In genomic region chr17:12064395-12064794, GRCh38 we compare ENCODE assay signal across 30 cellular contexts.
"Had no signal": no experiment of that assay in that cellular context is flagged by ENCODE, and none has a peak within 500 bp of the region (broad histone marks: within the 10 kb centered on the region; RNA-seq: fewer than 3 reads in every experiment).

No MANE protein-coding gene starts in this region.

- H3K9me3 Mint-ChIP-seq: natural killer cell treated with Interleukin-12 subunit alpha and Interleukin-12 subunit beta and Interleukin-15 and Interleukin-18, amount 100 ng/mL, for 72 hours; stimulated activated memory B cell treated with anti-CD40 and anti-IgM and Interleukin-4, amounts not matched to agents 10 μg/mL and 1 μg/mL and 100 μg/mL, for 72 hours; stimulated activated naive CD8-positive, alpha-beta T cell treated with anti-CD3 and anti-CD28 coated beads, Interleukin-15, amount 100 ng/mL, for 72 hours; type B pancreatic cell had no signal

- H3K4me3 Mint-ChIP-seq: naive thymus-derived CD8-positive, alpha-beta T cell; natural killer cell treated with Interleukin-12 subunit alpha and Interleukin-12 subunit beta and Interleukin-15 and Interleukin-18, amount 100 ng/mL, for 72 hours; nephron progenitor cell; neural crest cell; stimulated activated memory B cell treated with anti-CD40 and anti-IgM and Interleukin-4, amounts not matched to agents 10 μg/mL and 1 μg/mL and 100 μg/mL, for 72 hours; stimulated activated naive CD8-positive, alpha-beta T cell treated with anti-CD3 and anti-CD28 coated beads, Interleukin-15, amount 100 ng/mL, for 72 hours; type B pancreatic cell had no signal

- H3K27ac ChIP-seq: neutrophil, pancreas, psoas muscle, skin epidermis, spleen, suprapubic skin, testis, tibial artery, transverse colon, upper lobe of right lung, uterus had no signal

- H3K36me3 ChIP-seq: pancreas, uterus had no signal

- ATAC-seq: naive thymus-derived CD8-positive, alpha-beta T cell; natural killer cell treated with Interleukin-12 subunit alpha and Interleukin-12 subunit beta and Interleukin-15 and Interleukin-18, amount 100 ng/mL, for 72 hours; pancreas; psoas muscle; right cardiac atrium; sciatic nerve; stimulated activated memory B cell treated with anti-CD40 and anti-IgM and Interleukin-4, amounts not matched to agents 10 μg/mL and 1 μg/mL and 100 μg/mL, for 72 hours; stimulated activated naive CD8-positive, alpha-beta T cell treated with anti-CD3 and anti-CD28 coated beads, Interleukin-15, amount 100 ng/mL, for 72 hours; stimulated activated naive CD8-positive, alpha-beta T cell treated with anti-CD3 and anti-CD28 coated beads, Interleukin-15, Interleukin-2, amounts not matched to agents 100 U/mL and 50 U/mL, for 24 hours; upper lobe of right lung had no signal

- H3K4me1 Mint-ChIP-seq: nephron progenitor cell; neural crest cell; stimulated activated naive CD8-positive, alpha-beta T cell treated with anti-CD3 and anti-CD28 coated beads, Interleukin-15, amount 100 ng/mL, for 72 hours had no signal

- DNase-seq: naive thymus-derived CD8-positive, alpha-beta T cell; nephron progenitor cell; nucleus accumbens; pancreas; psoas muscle; right cardiac atrium; spleen; stimulated activated CD4-positive, alpha-beta T cell treated with anti-CD3 and anti-CD28 coated beads, Interleukin-12 subunit alpha, Interleukin-12 subunit beta, amount 100 ng/mL, for 4 hours; stimulated activated CD4-positive, alpha-beta T cell treated with anti-CD3 and anti-CD28 coated beads, Interleukin-1b, Interleukin-23, amount 100 ng/mL, for 48 hours; stimulated activated CD4-positive, alpha-beta T cell treated with anti-CD3 and anti-CD28 coated beads, Interleukin-4, amount 100 ng/mL, for 1 hour; stimulated activated CD4-positive, alpha-beta T cell treated with anti-CD3 and anti-CD28 coated beads, Interleukin-4, amount 100 ng/mL, for 4 hours; stimulated activated CD8-positive, alpha-beta memory T cell treated with anti-CD3 and anti-CD28 coated beads, Interleukin-4, amount 100 ng/mL, for 48 hours; stimulated activated naive CD4-positive, alpha-beta T cell; stimulated activated naive CD8-positive, alpha-beta T cell treated with anti-CD3 and anti-CD28 coated beads, Interleukin-15, amount 100 ng/mL, for 72 hours; stimulated activated naive CD8-positive, alpha-beta T cell treated with anti-CD3 and anti-CD28 coated beads, Interleukin-15, Interleukin-2, amounts not matched to agents 100 U/mL and 50 U/mL, for 24 hours; substantia nigra; testis; tibial artery; transverse colon; upper lobe of right lung; uterus had no signal

- H3K27me3 Mint-ChIP-seq: naive thymus-derived CD8-positive, alpha-beta T cell; natural killer cell treated with Interleukin-12 subunit alpha and Interleukin-12 subunit beta and Interleukin-15 and Interleukin-18, amount 100 ng/mL, for 72 hours; stimulated activated memory B cell treated with anti-CD40 and anti-IgM and Interleukin-4, amounts not matched to agents 10 μg/mL and 1 μg/mL and 100 μg/mL, for 72 hours; stimulated activated naive CD8-positive, alpha-beta T cell treated with anti-CD3 and anti-CD28 coated beads, Interleukin-15, amount 100 ng/mL, for 72 hours; type B pancreatic cell had no signal

- H3K4me2 ChIP-seq: smooth muscle cell had no signal

- H3K9me3 ChIP-seq: neutrophil, pancreas, psoas muscle, suprapubic skin, testis, tibial artery, transverse colon, upper lobe of right lung, uterus had no signal

- H3K27ac Mint-ChIP-seq: natural killer cell treated with Interleukin-12 subunit alpha and Interleukin-12 subunit beta and Interleukin-15 and Interleukin-18, amount 100 ng/mL, for 72 hours; nephron progenitor cell; stimulated activated memory B cell treated with anti-CD40 and anti-IgM and Interleukin-4, amounts not matched to agents 10 μg/mL and 1 μg/mL and 100 μg/mL, for 72 hours; stimulated activated naive CD8-positive, alpha-beta T cell treated with anti-CD3 and anti-CD28 coated beads, Interleukin-15, amount 100 ng/mL, for 72 hours; type B pancreatic cell had no signal

- H3K4me1 ChIP-seq: pancreas, psoas muscle, spleen, suprapubic skin, tibial artery, upper lobe of right lung, uterus had no signal

- H3K4me3 ChIP-seq: pancreas, psoas muscle, skin epidermis, smooth muscle cell, spleen, suprapubic skin, testis, tibial artery, transverse colon, upper lobe of right lung, uterus had no signal

- FAIRE-seq: pancreas had no signal

- H3K27me3 ChIP-seq: neutrophil, pancreas, spleen, suprapubic skin, testis, tibial artery, transverse colon, upper lobe of right lung, uterus had no signal
